30 cellular contexts compared by ENCODE assay signal in genomic region chr2:26305575-26305974, GRCh38. TPM values are rescaled to one million over a fixed set of nuclear protein-coding genes. Genes with fewer than 3 reads are reported as not detected.
"Had no signal": no experiment of that assay in that cellular context is flagged by ENCODE, and none has a peak within 500 bp of the region (broad histone marks: within the 10 kb centered on the region; RNA-seq: fewer than 3 reads in every experiment).

No MANE protein-coding gene starts in this region.

- H3K4me3 Mint-ChIP-seq: activated CD4-positive, alpha-beta memory T cell treated with anti-CD3 and anti-CD28 coated beads, Interleukin-2, amount 10 ng/mL, durations not matched to agents 7 days and 5 days; activated CD4-positive, alpha-beta T cell treated with anti-CD3 and anti-CD28 coated beads, Interleukin-2, amount 10 ng/mL, durations not matched to agents 24 days and 14 days; activated CD8-positive, alpha-beta memory T cell treated with anti-CD3 and anti-CD28 coated beads, Interleukin-2, amount 10 ng/mL, durations not matched to agents 7 days and 5 days; activated naive CD4-positive, alpha-beta T cell treated with anti-CD3 and anti-CD28 coated beads, Interleukin-2, amount 50 U/mL, for 24 hours; central memory CD8-positive, alpha-beta T cell; effector memory CD8-positive, alpha-beta T cell; naive B cell; stimulated activated naive B cell treated with anti-CD40 and anti-IgM and Interleukin-4, amounts not matched to agents 10 μg/mL and 1 μg/mL and 100 μg/mL, for 72 hours; T-helper 1 cell treated with Interleukin-12 subunit alpha and Interleukin-12 subunit beta and Interleukin-4 antibody, amounts not matched to agents 30 μg/mL and 1 μg/mL, for 36 hours had no signal

- H3K27ac ChIP-seq: brain microvascular endothelial cell, colonic mucosa, dorsolateral prefrontal cortex, gastroesophageal sphincter, sigmoid colon, uterus had no signal

- ATAC-seq: activated CD8-positive, alpha-beta memory T cell treated with anti-CD3 and anti-CD28 coated beads, Interleukin-2, amount 10 ng/mL, durations not matched to agents 7 days and 5 days; effector memory CD8-positive, alpha-beta T cell; gastroesophageal sphincter; stimulated activated naive B cell treated with anti-CD40 and anti-IgM and Interleukin-4, amounts not matched to agents 10 μg/mL and 1 μg/mL and 100 μg/mL, for 72 hours had no signal

- H3K36me3 Mint-ChIP-seq: activated CD8-positive, alpha-beta memory T cell treated with anti-CD3 and anti-CD28 coated beads, Interleukin-2, amount 10 ng/mL, durations not matched to agents 7 days and 5 days had no signal

- H3K4me1 Mint-ChIP-seq: activated CD4-positive, alpha-beta memory T cell treated with anti-CD3 and anti-CD28 coated beads, Interleukin-2, amount 10 ng/mL, durations not matched to agents 7 days and 5 days; activated CD4-positive, alpha-beta T cell treated with anti-CD3 and anti-CD28 coated beads, Interleukin-2, amount 10 ng/mL, durations not matched to agents 24 days and 14 days; activated CD8-positive, alpha-beta memory T cell treated with anti-CD3 and anti-CD28 coated beads, Interleukin-2, amount 10 ng/mL, durations not matched to agents 7 days and 5 days; central memory CD8-positive, alpha-beta T cell; stimulated activated naive B cell treated with anti-CD40 and anti-IgM and Interleukin-4, amounts not matched to agents 10 μg/mL and 1 μg/mL and 100 μg/mL, for 72 hours had no signal

- H3K4me2 ChIP-seq: smooth muscle cell had no signal

- H3K27me3 ChIP-seq: brain microvascular endothelial cell, colonic mucosa, dorsolateral prefrontal cortex, gastroesophageal sphincter, sigmoid colon, testis, uterus had no signal

- H3K27me3 Mint-ChIP-seq: activated naive CD4-positive, alpha-beta T cell treated with anti-CD3 and anti-CD28 coated beads, Interleukin-2, amount 50 U/mL, for 24 hours; central memory CD8-positive, alpha-beta T cell; effector memory CD8-positive, alpha-beta T cell; naive B cell; progenitor cell of endocrine pancreas; stimulated activated naive B cell treated with anti-CD40 and anti-IgM and Interleukin-4, amounts not matched to agents 10 μg/mL and 1 μg/mL and 100 μg/mL, for 72 hours had no signal

- H3K9me3 ChIP-seq: colonic mucosa, esophagus squamous epithelium, gastroesophageal sphincter, sigmoid colon, testis, uterus had no signal

- H3K36me3 ChIP-seq: brain microvascular endothelial cell, colonic mucosa, esophagus squamous epithelium, gastroesophageal sphincter, uterus had no signal

- DNase-seq: activated CD4-positive, alpha-beta memory T cell treated with anti-CD3 and anti-CD28 coated beads, Interleukin-2, amount 10 ng/mL, durations not matched to agents 7 days and 5 days; activated CD4-positive, alpha-beta T cell treated with anti-CD3 and anti-CD28 coated beads, Interleukin-2, amount 10 ng/mL, durations not matched to agents 24 days and 14 days; activated CD8-positive, alpha-beta memory T cell treated with anti-CD3 and anti-CD28 coated beads, Interleukin-2, amount 10 ng/mL, durations not matched to agents 7 days and 5 days; activated gamma-delta T cell treated with Interleukin-2 at 50 U/mL for 16 hours; activated T-cell treated with anti-CD3 and anti-CD28 coated beads for 4 hours; aorta; brain microvascular endothelial cell; colonic mucosa; dorsolateral prefrontal cortex; effector memory CD8-positive, alpha-beta T cell; esophagus squamous epithelium; head of caudate nucleus; hypothalamus; mesendoderm; naive B cell; retina; sigmoid colon; stimulated activated CD4-positive, alpha-beta T cell treated with anti-CD3 and anti-CD28 coated beads, Interleukin-15, amount 100 ng/mL, for 24 hours; stimulated activated CD8-positive, alpha-beta memory T cell treated with anti-CD3 and anti-CD28 coated beads, Interleukin-4, amount 100 ng/mL, for 48 hours; stimulated activated naive B cell treated with anti-CD40 and anti-IgM and Interleukin-4, amounts not matched to agents 10 μg/mL and 1 μg/mL and 100 μg/mL, for 72 hours; T1000; testis; trophoblast cell; uterus had no signal

- H3K9me3 Mint-ChIP-seq: activated CD4-positive, alpha-beta memory T cell treated with anti-CD3 and anti-CD28 coated beads, Interleukin-2, amount 10 ng/mL, durations not matched to agents 7 days and 5 days; activated CD4-positive, alpha-beta T cell treated with anti-CD3 and anti-CD28 coated beads, Interleukin-2, amount 10 ng/mL, durations not matched to agents 24 days and 14 days; activated naive CD4-positive, alpha-beta T cell treated with anti-CD3 and anti-CD28 coated beads, Interleukin-2, amount 50 U/mL, for 24 hours; central memory CD8-positive, alpha-beta T cell; effector memory CD8-positive, alpha-beta T cell; naive B cell; stimulated activated naive B cell treated with anti-CD40 and anti-IgM and Interleukin-4, amounts not matched to agents 10 μg/mL and 1 μg/mL and 100 μg/mL, for 72 hours; T-helper 1 cell treated with Interleukin-12 subunit alpha and Interleukin-12 subunit beta and Interleukin-4 antibody, amounts not matched to agents 30 μg/mL and 1 μg/mL, for 36 hours had no signal

- H3K4me3 ChIP-seq: colonic mucosa, dorsolateral prefrontal cortex, esophagus squamous epithelium, gastroesophageal sphincter, sigmoid colon, smooth muscle cell, testis, uterus had no signal

- H3K27ac Mint-ChIP-seq: activated CD4-positive, alpha-beta memory T cell treated with anti-CD3 and anti-CD28 coated beads, Interleukin-2, amount 10 ng/mL, durations not matched to agents 7 days and 5 days; activated CD4-positive, alpha-beta T cell treated with anti-CD3 and anti-CD28 coated beads, Interleukin-2, amount 10 ng/mL, durations not matched to agents 24 days and 14 days; activated CD8-positive, alpha-beta memory T cell treated with anti-CD3 and anti-CD28 coated beads, Interleukin-2, amount 10 ng/mL, durations not matched to agents 7 days and 5 days; activated naive CD4-positive, alpha-beta T cell treated with anti-CD3 and anti-CD28 coated beads, Interleukin-2, amount 50 U/mL, for 24 hours; naive B cell; progenitor cell of endocrine pancreas; stimulated activated naive B cell treated with anti-CD40 and anti-IgM and Interleukin-4, amounts not matched to agents 10 μg/mL and 1 μg/mL and 100 μg/mL, for 72 hours; T-helper 1 cell treated with Interleukin-12 subunit alpha and Interleukin-12 subunit beta and Interleukin-4 antibody, amounts not matched to agents 30 μg/mL and 1 μg/mL, for 36 hours had no signal

- H3K4me1 ChIP-seq: colonic mucosa, testis had no signal

RNA-seq across cellular contexts. Expression of gene ADGRF3, which starts 41.0 kb away (rescaled TPM):
- total RNA-seq: gastroesophageal sphincter, smooth muscle cell had no signal
